Comparison of ENCODE assay signal across 8 cellular contexts in genomic region chr7:103344453-103345149, GRCh38. TPM values are rescaled to one million over a fixed set of nuclear protein-coding genes. Genes with fewer than 3 reads are reported as not detected.
DNase-seq lines count a peak whose midpoint lies in the region; ATAC-seq and TF ChIP-seq lines count a peak whose summit lies in the region.

A gene with protein sequence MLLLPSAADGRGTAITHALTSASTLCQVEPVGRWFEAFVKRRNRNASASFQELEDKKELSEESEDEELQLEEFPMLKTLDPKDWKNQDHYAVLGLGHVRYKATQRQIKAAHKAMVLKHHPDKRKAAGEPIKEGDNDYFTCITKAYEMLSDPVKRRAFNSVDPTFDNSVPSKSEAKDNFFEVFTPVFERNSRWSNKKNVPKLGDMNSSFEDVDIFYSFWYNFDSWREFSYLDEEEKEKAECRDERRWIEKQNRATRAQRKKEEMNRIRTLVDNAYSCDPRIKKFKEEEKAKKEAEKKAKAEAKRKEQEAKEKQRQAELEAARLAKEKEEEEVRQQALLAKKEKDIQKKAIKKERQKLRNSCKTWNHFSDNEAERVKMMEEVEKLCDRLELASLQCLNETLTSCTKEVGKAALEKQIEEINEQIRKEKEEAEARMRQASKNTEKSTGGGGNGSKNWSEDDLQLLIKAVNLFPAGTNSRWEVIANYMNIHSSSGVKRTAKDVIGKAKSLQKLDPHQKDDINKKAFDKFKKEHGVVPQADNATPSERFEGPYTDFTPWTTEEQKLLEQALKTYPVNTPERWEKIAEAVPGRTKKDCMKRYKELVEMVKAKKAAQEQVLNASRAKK (minus strand): TSS chr7:103344767. CDS start chr7:103344622, 145 bp downstream.

- peaks cover 0 to 7% of the 10 kb centered on the region in 2 donors for H3K36me3 ChIP-seq in prostate gland

- H3K27ac Mint-ChIP-seq in T-helper 1 cell treated with Interleukin-12 subunit alpha and Interleukin-12 subunit beta and Interleukin-4 antibody, amounts not matched to agents 30 μg/mL and 1 μg/mL, for 36 hours = peak within 1 kb of the TSS; percentile 93

- peaks cover 27% of the 10 kb centered on the region for H3K36me3 Mint-ChIP-seq in T-helper 1 cell treated with Interleukin-12 subunit alpha and Interleukin-12 subunit beta and Interleukin-4 antibody, amounts not matched to agents 30 μg/mL and 1 μg/mL, for 36 hours (ENCODE audit: low read depth)

- intact Hi-C loops in left ventricle myocardium superior (cut with micrococcal nuclease) = no loop called here
- intact Hi-C loops in prostate gland (cut with DNase I) = no loop called here

- peak in 1 of 4 experiments; percentile 7 for TF ChIP-seq CTCF in prostate gland (IDR thresholded peaks at IDR 0.05)

- H3K4me3 ChIP-seq in prostate gland = peak within 1 kb of the TSS; percentile 64 to 88

- H3K4me3 Mint-ChIP-seq in T-helper 1 cell treated with Interleukin-12 subunit alpha and Interleukin-12 subunit beta and Interleukin-4 antibody, amounts not matched to agents 30 μg/mL and 1 μg/mL, for 36 hours = peak within 1 kb of the TSS; percentile 97

- H3K4me1 ChIP-seq in prostate gland (replicated peaks) = peaks cover 4% of the 10 kb centered on the region

- ATAC-seq in HG02884 (IDR thresholded peaks at IDR 0.05; ENCODE audit: unreplicated experiment) (peak; percentile 72), left ventricle myocardium superior (peak; percentile 94)

- peaks cover 47% of the 10 kb centered on the region for H3K4me1 Mint-ChIP-seq in T-helper 1 cell treated with Interleukin-12 subunit alpha and Interleukin-12 subunit beta and Interleukin-4 antibody, amounts not matched to agents 30 μg/mL and 1 μg/mL, for 36 hours (ENCODE audit: low read depth)

- H3K27me3 Mint-ChIP-seq in T-helper 1 cell treated with Interleukin-12 subunit alpha and Interleukin-12 subunit beta and Interleukin-4 antibody, amounts not matched to agents 30 μg/mL and 1 μg/mL, for 36 hours (ENCODE audit: low read depth) = no peaks in the 10 kb centered on the region

- H3K9me3 Mint-ChIP-seq in T-helper 1 cell treated with Interleukin-12 subunit alpha and Interleukin-12 subunit beta and Interleukin-4 antibody, amounts not matched to agents 30 μg/mL and 1 μg/mL, for 36 hours = no peaks in the 10 kb centered on the region

- peak within 1 kb of the TSS; percentile 63 to 73 for H3K27ac ChIP-seq in prostate gland

- no peaks in the 10 kb centered on the region for H3K9me3 ChIP-seq in prostate gland

- WGBS in prostate gland = 9% methylated on average over 36 of the region's 43 CpGs

- H3K27me3 ChIP-seq in prostate gland (replicated peaks; ENCODE audit: insufficient read depth) = no peaks in the 10 kb centered on the region

- peak; percentile 82 for DNase-seq in NCI-H146 treated with DMSO at 0.1 percent for 48 hours (lab: John Stamatoyannopoulos, UW; ENCODE audit: unreplicated experiment)
- DNase-seq in amniotic stem cell (lab: John Stamatoyannopoulos, UW) = peak; percentile 92
- DNase-seq in left ventricle myocardium superior = peak; percentile 87
- peak; percentile 82 for DNase-seq in prostate gland (ENCODE audit: low spot score)
- DNase-seq in ureter (ENCODE audit: low spot score) = peak; percentile 90

- TF ChIP-seq POLR2A in GM15510 (IDR thresholded peaks at IDR 0.05; ENCODE audit: borderline replicate concordance, extremely low read depth, insufficient read length) = peak; percentile 81
- TF ChIP-seq POLR2A in prostate gland (IDR thresholded peaks at IDR 0.05) = peak; percentile 35

RNA-seq across cellular contexts. Expression of the gene that starts here (rescaled TPM):
- total RNA-seq in left ventricle myocardium superior = 13.9 TPM
- 10 to 100 TPM; 12.3 to 17.5 TPM for total RNA-seq in prostate gland
- total RNA-seq in ureter = 27.3 TPM

Comparison
In these comparisons a context has a peak if more than half of its experiments do, and no peak if none do; other contexts are left out.
1. Peak in every context shown above with its lines: DNase-seq, ATAC-seq, H3K4me3 ChIP-seq and H3K27ac ChIP-seq.